In the genomic region with DNA sequence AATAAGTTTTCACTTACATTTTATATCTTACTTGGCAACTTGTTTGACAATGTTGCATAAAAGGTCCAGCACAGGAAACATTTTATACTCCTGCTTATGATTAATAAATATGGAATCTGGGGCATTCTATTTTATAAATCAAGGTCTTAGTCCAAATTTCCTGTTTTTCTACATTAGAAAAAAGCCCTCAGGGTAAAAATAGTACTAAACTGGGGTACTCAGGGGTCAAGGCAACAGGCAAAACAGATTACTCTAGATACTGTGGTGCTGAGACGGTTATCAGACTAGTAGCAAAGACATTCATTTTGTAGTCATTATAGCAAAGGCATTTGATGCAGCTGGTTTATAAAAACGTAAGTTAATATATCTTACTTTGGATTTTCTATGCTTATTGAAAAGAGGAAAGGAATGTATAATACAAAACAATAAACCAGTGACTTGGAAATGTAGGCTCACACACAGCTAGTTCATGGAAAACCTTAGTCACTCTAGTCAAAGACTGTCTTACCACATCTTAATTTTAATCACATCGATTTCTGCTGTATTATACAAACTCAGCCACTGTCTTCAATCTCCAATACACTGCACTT, we compare ENCODE assay signal across 1 cellular context.
A peak's percentile ranks its signal among the peaks of the same experiment; 100 is the strongest.
TF ChIP-seq lines count a peak whose summit lies in the region.

No MANE protein-coding gene starts in this region.

TF ChIP-seq in SK-N-SH, 30 proteins besides CTCF, POLR2A, EP300 and RAD21 (continued from another document):
- peak; percentile 37; the same call in 1 of the 2 replicates for TF ChIP-seq TEAD4 (IDR thresholded peaks at IDR 0.05; ENCODE audit: borderline replicate concordance, insufficient read depth)
- no peak for TF ChIP-seq FOXJ3 (CRISPR knock-in tag; IDR thresholded peaks at IDR 0.05)
- TF ChIP-seq NFIC (IDR thresholded peaks at IDR 0.05; ENCODE audit: borderline replicate concordance), result peak; percentile 31
- 0 out of 2 replicates have a peak, but pooled peaks have one; percentile 10 for TF ChIP-seq FOXM1 (IDR thresholded peaks at IDR 0.05; ENCODE audit: low read depth)
- TF ChIP-seq RXRA (IDR thresholded peaks at IDR 0.05; ENCODE audit: borderline replicate concordance, low read depth), result peak; percentile 88
- TF ChIP-seq JUND (IDR thresholded peaks at IDR 0.05), result peak; percentile 18; the same call in 1 of the 2 replicates
